Comparison of ENCODE assay signal across 1 cellular context in genomic region chr5:170397059-170397458, GRCh38.
A peak's percentile ranks its signal among the peaks of the same experiment; 100 is the strongest.
TF ChIP-seq lines count a peak whose summit lies in the region.

No MANE protein-coding gene starts in this region.

TF ChIP-seq in GM23338, 12 proteins besides CTCF, POLR2A, EP300 and RAD21 (continued from another document):
- peak; percentile 48; the same call in 1 of the 2 replicates for TF ChIP-seq ZNF462 (CRISPR knock-in tag; IDR thresholded peaks at IDR 0.05)
